Comparison of ENCODE assay signal across 8 cellular contexts in genomic region chr2:237744613-237745249, GRCh38. TPM values are rescaled to one million over a fixed set of nuclear protein-coding genes. Genes with fewer than 3 reads are reported as not detected.
DNase-seq lines count a peak whose midpoint lies in the region; ATAC-seq and TF ChIP-seq lines count a peak whose summit lies in the region.

No MANE protein-coding gene starts in this region.

- DNase-seq in AG08396 (ENCODE audit: low spot score) (peak; percentile 85), NCI-H146 treated with DMSO at 0.1 percent for 48 hours (lab: John Stamatoyannopoulos, UW; ENCODE audit: unreplicated experiment) (peak; percentile 25), left kidney (ENCODE audit: low read depth, low spot score) (peak; percentile 85), SHP77 treated with DMSO at 0.1 percent for 48 hours (lab: John Stamatoyannopoulos, UW) (no peak)
- peak; percentile 84 for DNase-seq in activated CD4-positive, alpha-beta T cell treated with anti-CD3 and anti-CD28 coated beads for 36 hours
- DNase-seq in central memory CD4-positive, alpha-beta T cell = peak; percentile 66
- DNase-seq in stimulated activated CD4-positive, alpha-beta T cell treated with anti-CD3 and anti-CD28 coated beads, Interleukin-4, amount 100 ng/mL, for 24 hours = peak; percentile 81

- H3K27ac Mint-ChIP-seq in activated CD4-positive, alpha-beta T cell treated with anti-CD3 and anti-CD28 coated beads for 36 hours = peak overlapping the region; percentile 63

- POLR2A ChIA-PET in activated CD4-positive, alpha-beta T cell treated with anti-CD3 and anti-CD28 coated beads for 36 hours (lab: Charles Lee) = interaction anchor here (0.6 to 1.5 kb wide), 3 partner anchors 44 to 71 kb away, joined by 3 to 4 read pairs (median 3); no protein-coding TSS in a partner anchor

- no peaks in the 10 kb centered on the region for H3K9me3 Mint-ChIP-seq in activated CD4-positive, alpha-beta T cell treated with anti-CD3 and anti-CD28 coated beads for 36 hours (ENCODE audit: low read depth)

- H3K27me3 Mint-ChIP-seq in activated CD4-positive, alpha-beta T cell treated with anti-CD3 and anti-CD28 coated beads for 36 hours = no peaks in the 10 kb centered on the region

- peak; percentile 85 for ATAC-seq in activated CD4-positive, alpha-beta T cell treated with anti-CD3 and anti-CD28 coated beads for 36 hours

- H3K4me1 Mint-ChIP-seq in activated CD4-positive, alpha-beta T cell treated with anti-CD3 and anti-CD28 coated beads for 36 hours = peaks cover 35% of the 10 kb centered on the region

- peaks cover 31% of the 10 kb centered on the region for H3K36me3 Mint-ChIP-seq in activated CD4-positive, alpha-beta T cell treated with anti-CD3 and anti-CD28 coated beads for 36 hours (ENCODE audit: low read depth)

- H3K4me3 Mint-ChIP-seq in activated CD4-positive, alpha-beta T cell treated with anti-CD3 and anti-CD28 coated beads for 36 hours = no peak overlapping the region

- in situ Hi-C loops in GM18951 (cut with MboI; ENCODE audit: low sequenced_read_pairs, unreplicated experiment) = no loop called here

- intact Hi-C loops in activated CD4-positive, alpha-beta T cell treated with anti-CD3 and anti-CD28 coated beads for 36 hours (cut with DNase I, micrococcal nuclease) = loop anchor here (1.0 to 10.0 kb wide), 6 partner anchors 52 to 232 kb away; no protein-coding TSS in a partner anchor

- peak; percentile 30 for TF ChIP-seq POLR2A in GM18951 (IDR thresholded peaks at IDR 0.05; ENCODE audit: extremely low read depth, insufficient read depth, insufficient read length)

- CTCF ChIA-PET in activated CD4-positive, alpha-beta T cell treated with anti-CD3 and anti-CD28 coated beads for 36 hours (lab: Charles Lee) = interaction anchor here (0.5 to 6.6 kb wide), 49 partner anchors 8 to 1566 kb away, joined by 3 to 94 read pairs (median 5); no protein-coding TSS in a partner anchor

RNA-seq across cellular contexts. Expression of gene RBM44, which starts 53.8 kb away (rescaled TPM):
- total RNA-seq in activated CD4-positive, alpha-beta T cell treated with anti-CD3 and anti-CD28 coated beads for 36 hours = 1 to 10 TPM in 1 of 2 experiments, under 1 TPM in 1; 0.94 to 1.4 TPM
